ENCODE assay signal across 25 cellular contexts in the genomic region with DNA sequence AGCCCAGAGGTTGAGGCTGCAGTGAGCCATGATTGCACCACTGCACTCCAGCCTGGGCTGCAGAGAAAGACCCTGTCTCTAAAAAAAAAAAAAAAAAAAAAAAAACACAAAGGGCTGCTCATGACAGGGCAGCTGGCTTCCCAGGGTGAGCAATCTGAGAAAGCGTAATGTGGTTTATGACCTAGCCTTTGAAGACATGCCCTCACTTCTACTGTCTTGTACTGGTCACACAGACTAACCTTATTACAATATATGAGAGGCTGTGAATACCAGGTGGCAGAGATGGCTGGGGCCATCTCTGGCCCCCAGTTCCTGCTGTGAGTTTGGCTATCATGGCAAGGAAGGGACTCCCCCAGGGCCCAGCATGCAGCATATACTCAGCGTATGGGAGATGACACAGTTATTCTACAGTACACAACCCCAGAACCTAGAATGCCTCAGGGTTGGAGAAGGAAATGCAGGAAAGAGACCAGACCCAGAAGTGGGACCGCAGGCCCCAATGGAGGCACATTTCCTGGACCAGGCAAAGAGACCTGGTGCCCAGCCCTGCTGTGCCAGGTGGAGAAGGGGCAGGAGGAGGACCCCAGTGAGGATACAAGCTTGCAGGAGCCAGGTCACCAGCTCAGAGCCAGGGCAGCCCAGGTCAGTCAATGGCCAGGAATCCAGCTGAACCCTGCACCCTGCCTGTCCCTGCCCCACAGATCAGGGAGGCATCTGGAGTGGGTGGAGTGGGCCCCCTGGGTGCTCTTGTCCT. TPM values are rescaled to one million over a fixed set of nuclear protein-coding genes. Genes with fewer than 3 reads are reported as not detected.
DNase-seq lines count a peak whose midpoint lies in the region; ATAC-seq and TF ChIP-seq lines count a peak whose summit lies in the region.
"Had no signal": no experiment of that assay in that cellular context is flagged by ENCODE, and none has a peak within 500 bp of the region (broad histone marks: within the 10 kb centered on the region; RNA-seq: fewer than 3 reads in every experiment).

No MANE protein-coding gene starts in this region.

- no peaks in the 10 kb centered on the region for H3K36me3 ChIP-seq in DOHH2 (ENCODE audit: control insufficient read depth, low read length)
- H3K36me3 ChIP-seq in CD8-positive, alpha-beta T cell (ENCODE audit: insufficient read depth, low read length): no peaks in the 10 kb centered on the region
- H3K36me3 ChIP-seq: HAP-1 had no signal

- H3K18ac ChIP-seq in H9 (ENCODE audit: insufficient read length, low read depth, low read length): no peak overlapping the region

- no peaks in the 10 kb centered on the region for H3K9me2 ChIP-seq in DOHH2 (replicated peaks; ENCODE audit: control insufficient read depth, low read length)

- whole genome bisulfite sequencing in H9 (ENCODE audit: extremely low coverage, insufficient read length, low lambda C conversion rate): no CpG with 5 or more reads among the region's 3 CpGs

- intact Hi-C loops in CD8-positive, alpha-beta T cell (cut with DNase I, micrococcal nuclease): no loop called here
- intact Hi-C loops in left colon (cut with DNase I, micrococcal nuclease): no loop called here

- no peak overlapping the region for H4K5ac ChIP-seq in H9 (ENCODE audit: insufficient read length, low read depth, low read length)

- H3K23me2 ChIP-seq in H9 (ENCODE audit: insufficient read length, low read depth, low read length, poor library complexity, severe bottlenecking): no peaks in the 10 kb centered on the region

- no peak overlapping the region for H2BK120ac ChIP-seq in H9 (ENCODE audit: low read depth, low read length, poor library complexity, severe bottlenecking)

- H4K8ac ChIP-seq in H9 (replicated peaks; ENCODE audit: insufficient read length, low read depth, low read length): no peak overlapping the region

- peaks cover 13% of the 10 kb centered on the region for H3K9me3 ChIP-seq in DOHH2 (ENCODE audit: control insufficient read depth, insufficient read depth, low read length)
- H3K9me3 ChIP-seq in H9 (ENCODE audit: control insufficient read depth, low read depth, low read length): no peaks in the 10 kb centered on the region
- H3K9me3 ChIP-seq in CD8-positive, alpha-beta T cell (ENCODE audit: low read length): no peaks in the 10 kb centered on the region
- H3K9me3 ChIP-seq: HAP-1 had no signal

- ATAC-seq in HG03442 (IDR thresholded peaks at IDR 0.05; ENCODE audit: unreplicated experiment) (peak; percentile 26), WTC11 (no peak), left colon (no peak), GM19455 (IDR thresholded peaks at IDR 0.05; ENCODE audit: unreplicated experiment) (no peak)
- no peak for ATAC-seq in CD8-positive, alpha-beta T cell
- ATAC-seq: T-cell had no signal

- H2BK5ac ChIP-seq in H9 (ENCODE audit: insufficient read length, low read length): no peak overlapping the region

- CTCF ChIA-PET in WTC11 (lab: Charles Lee): interaction anchor here (0.7 to 1.6 kb wide), 3 partner anchors 24 to 73 kb away, joined by 3 to 4 read pairs (median 3); a partner anchor contains a TSS
- CTCF ChIA-PET in CD8-positive, alpha-beta T cell (lab: Charles Lee): no interaction called here

- H3K4me1 Mint-ChIP-seq in H9 (peaks cover 1 to 8% of the 10 kb centered on the region in 2 experiments; a peak in 2 of 4 replicates), WTC11 (no peaks in the 10 kb centered on the region)
- no peaks in the 10 kb centered on the region for H3K4me1 Mint-ChIP-seq in CD8-positive, alpha-beta T cell (ENCODE audit: low read depth)
- H3K4me1 Mint-ChIP-seq: T-cell had no signal

- DNase-seq in H9: no peak
- DNase-seq in left kidney (ENCODE audit: low read depth, low spot score): peak; percentile 37
- DNase-seq in WTC11 (ENCODE audit: low spot score): no peak
- DNase-seq in CD8-positive, alpha-beta T cell: no peak
- no peak for DNase-seq in left colon
- DNase-seq: activated gamma-delta T cell; Calu3; glutamatergic neuron; Kasumi-1; mesenchymal stem cell; naive B cell; NCI-H1092 treated with DMSO at 0.1 percent for 48 hours; NCI-H2081; NCI-H526; SHP77 treated with DMSO at 0.1 percent for 48 hours; stimulated activated CD8-positive, alpha-beta memory T cell treated with anti-CD3 and anti-CD28 coated beads, Interleukin-4, amount 100 ng/mL, for 48 hours; T-cell had no signal

- H3K56ac ChIP-seq in H9 (ENCODE audit: insufficient read length, low read depth, low read length): no peak overlapping the region

- no peak overlapping the region for H2AFZ ChIP-seq in H9 (ENCODE audit: low read length)

- H3K14ac ChIP-seq in H9 (ENCODE audit: insufficient read depth, low read length): peak overlapping the region; percentile 72; the same call in 1 of the 2 replicates

- no peak overlapping the region for H2BK15ac ChIP-seq in H9 (ENCODE audit: low read depth, low read length)

- peaks cover 6% of the 10 kb centered on the region in 2 experiments; a peak in 4 of 5 replicates for H3K9me3 Mint-ChIP-seq in H9
- peaks cover 7% of the 10 kb centered on the region for H3K9me3 Mint-ChIP-seq in WTC11
- peaks cover 6% of the 10 kb centered on the region for H3K9me3 Mint-ChIP-seq in CD8-positive, alpha-beta T cell

- no peak overlapping the region for H2BK12ac ChIP-seq in H9 (ENCODE audit: insufficient read length, low read depth, low read length)

- TF ChIP-seq CTCF in DOHH2 (IDR thresholded peaks at IDR 0.05; ENCODE audit: low read depth, low read length, poor library complexity, severe bottlenecking): no peak
- TF ChIP-seq CTCF in H9 (conservative IDR thresholded peaks at IDR 0.05): no peak
- TF ChIP-seq CTCF in WTC11 (IDR thresholded peaks at IDR 0.05): no peak
- TF ChIP-seq CTCF in CD8-positive, alpha-beta T cell (IDR thresholded peaks at IDR 0.05): no peak

- no peak overlapping the region for H3K9ac ChIP-seq in H9 (ENCODE audit: extremely low read depth, insufficient read length, low read length)

- peak overlapping the region; percentile 94 for H3K4me2 ChIP-seq in DOHH2 (ENCODE audit: low read length)
- H3K4me2 ChIP-seq in H9 (ENCODE audit: insufficient read depth, insufficient read length, low read length): no peak overlapping the region

- H3K4me1 ChIP-seq in DOHH2 (ENCODE audit: control insufficient read depth, low read length) (peaks cover 75% of the 10 kb centered on the region), H9 (ENCODE audit: insufficient read depth, low read length) (no peaks in the 10 kb centered on the region)
- no peaks in the 10 kb centered on the region for H3K4me1 ChIP-seq in CD8-positive, alpha-beta T cell (ENCODE audit: insufficient read depth, low read length)
- H3K4me1 ChIP-seq: HAP-1 had no signal

- no peak overlapping the region for H3K4me3 Mint-ChIP-seq in H9
- no peak overlapping the region for H3K4me3 Mint-ChIP-seq in WTC11
- H3K4me3 Mint-ChIP-seq in CD8-positive, alpha-beta T cell: no peak overlapping the region
- H3K4me3 Mint-ChIP-seq: B cell, T-cell had no signal

- H3K79me2 ChIP-seq in DOHH2 (ENCODE audit: control insufficient read depth, low read length): no peaks in the 10 kb centered on the region
- H3K79me2 ChIP-seq in H9 (ENCODE audit: insufficient read depth, low read length): no peaks in the 10 kb centered on the region

- H3K27ac Mint-ChIP-seq in H9 (no peak overlapping the region), WTC11 (no peak overlapping the region)
- H3K27ac Mint-ChIP-seq in CD8-positive, alpha-beta T cell: no peak overlapping the region
- H3K27ac Mint-ChIP-seq: B cell, T-cell had no signal

- no peaks in the 10 kb centered on the region for H3K79me1 ChIP-seq in H9 (ENCODE audit: insufficient read depth, low read depth, low read length, poor library complexity, severe bottlenecking)

- no peak overlapping the region for H3T11ph ChIP-seq in H9 (ENCODE audit: low read length)

- H3K36me3 Mint-ChIP-seq in H9 (ENCODE audit: insufficient read depth in 1 of 3, low read depth in 3 of 3) (peaks cover 0 to 5% (median 4%) of the 10 kb centered on the region in 3 experiments; a peak in 3 of 7 replicates), WTC11 (0 out of 2 replicates have a peak, but pooled peaks cover 5% of the 10 kb centered on the region)
- no peaks in the 10 kb centered on the region for H3K36me3 Mint-ChIP-seq in CD8-positive, alpha-beta T cell
- H3K36me3 Mint-ChIP-seq: T-cell had no signal

- H3K27me3 ChIP-seq in DOHH2 (ENCODE audit: control insufficient read depth, low read length) (no peaks in the 10 kb centered on the region), H9 (ENCODE audit: insufficient read depth, low read length) (no peaks in the 10 kb centered on the region)
- no peaks in the 10 kb centered on the region for H3K27me3 ChIP-seq in CD8-positive, alpha-beta T cell (ENCODE audit: insufficient read depth, low read length)

- H3K27me3 Mint-ChIP-seq in H9 (ENCODE audit: low read depth) (peaks cover 13% of the 10 kb centered on the region), WTC11 (ENCODE audit: low read depth) (no peaks in the 10 kb centered on the region)
- H3K27me3 Mint-ChIP-seq in CD8-positive, alpha-beta T cell (ENCODE audit: low read depth): peaks cover 5% of the 10 kb centered on the region
- H3K27me3 Mint-ChIP-seq: B cell had no signal

- peaks cover 24% of the 10 kb centered on the region for H3F3A ChIP-seq in DOHH2 (ENCODE audit: control insufficient read depth, insufficient read depth)

- no peak overlapping the region for H4K91ac ChIP-seq in H9 (ENCODE audit: insufficient read length, low read depth, low read length)

- H3K27ac ChIP-seq in DOHH2 (ENCODE audit: low read depth, low read length) (peak overlapping the region; percentile 96), H9 (ENCODE audit: insufficient read length, low read depth, low read length) (no peak overlapping the region)
- H3K27ac ChIP-seq in CD8-positive, alpha-beta T cell (ENCODE audit: low read depth, low read length): no peak overlapping the region
- H3K27ac ChIP-seq: coronary artery had no signal

- H3K23ac ChIP-seq in H9 (ENCODE audit: insufficient read length, low read depth, low read length): no peak overlapping the region

- H2BK20ac ChIP-seq in H9 (ENCODE audit: low read depth, low read length, poor library complexity, severe bottlenecking): no peak overlapping the region

- POLR2A ChIA-PET in WTC11 (lab: Charles Lee): no interaction called here
- POLR2A ChIA-PET in CD8-positive, alpha-beta T cell (lab: Charles Lee): no interaction called here

- no peak overlapping the region for H2AK5ac ChIP-seq in H9 (ENCODE audit: insufficient read length, low read length)

- H3K4ac ChIP-seq in H9 (ENCODE audit: low read depth, low read length): no peak overlapping the region

- H3K4me3 ChIP-seq in DOHH2 (ENCODE audit: low read length): peak overlapping the region; percentile 53
- no peak overlapping the region for H3K4me3 ChIP-seq in CD8-positive, alpha-beta T cell (ENCODE audit: low read depth, low read length)
- H3K4me3 ChIP-seq: coronary artery, HAP-1 had no signal

- H4K20me1 ChIP-seq in DOHH2 (ENCODE audit: control insufficient read depth, insufficient read depth, low read depth, low read length) (no peaks in the 10 kb centered on the region), H9 (ENCODE audit: control insufficient read depth, insufficient read depth, insufficient read length) (no peaks in the 10 kb centered on the region)

TF ChIP-seq in WTC11, 78 proteins besides CTCF, POLR2A, EP300 and RAD21 (continues in another document):
- TF ChIP-seq ZNF219 (CRISPR knock-in tag; IDR thresholded peaks at IDR 0.05; ENCODE audit: borderline replicate concordance) (no peak), MXD4 (CRISPR knock-in tag; IDR thresholded peaks at IDR 0.05; ENCODE audit: borderline replicate concordance) (no peak)

RNA-seq across cellular contexts. Expression of a gene that starts 26.3 kb away (rescaled TPM):
- total RNA-seq in H9 (2021) (8.1 and 8.4 TPM in 2 replicates), WTC11 (2021) (10.9 to 17.0 TPM (median 15.9 TPM) in 3 replicates), left colon (1 to 10 TPM; 2.1 to 5.9 TPM)
- total RNA-seq in CD8-positive, alpha-beta T cell: not detected
- total RNA-seq: A172, B cell, Calu3, HT-29 had no signal
